Comparison of ENCODE assay signal across 9 cellular contexts in the genomic region with DNA sequence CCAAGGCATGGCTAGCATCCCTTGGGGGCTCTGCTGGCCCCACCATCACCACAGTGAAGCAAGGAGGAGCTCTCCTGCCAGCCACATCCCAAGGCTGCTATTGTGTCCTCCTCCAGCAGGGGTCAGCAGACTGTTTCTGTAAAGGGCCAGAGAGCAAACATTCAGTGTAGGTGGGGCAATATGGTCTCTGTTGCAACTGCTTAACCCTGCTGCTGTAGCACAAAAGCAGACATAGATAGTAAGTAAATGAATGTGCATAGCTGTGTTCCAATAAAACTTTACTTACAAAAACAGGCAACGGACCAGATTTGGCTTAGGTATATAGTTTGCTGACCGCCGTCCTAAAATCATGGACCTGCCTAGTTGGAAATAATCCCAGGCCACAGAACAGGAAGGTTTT. TPM values are rescaled to one million over a fixed set of nuclear protein-coding genes. Genes with fewer than 3 reads are reported as not detected.
A peak's percentile ranks its signal among the peaks of the same experiment; 100 is the strongest.
DNase-seq lines count a peak whose midpoint lies in the region; ATAC-seq, FAIRE-seq and TF ChIP-seq lines count a peak whose summit lies in the region.
"Had no signal": no experiment of that assay in that cellular context is flagged by ENCODE, and none has a peak within 500 bp of the region (broad histone marks: within the 10 kb centered on the region; RNA-seq: fewer than 3 reads in every experiment).

No MANE protein-coding gene starts in this region.

- FAIRE-seq in astrocyte (lab: Jason Lieb, UNC): peak; percentile 84

- no peaks in the 10 kb centered on the region for H3K79me2 ChIP-seq in DND-41 (ENCODE audit: insufficient read depth, low read length)
- H3K79me2 ChIP-seq in astrocyte (ENCODE audit: insufficient read depth, low read length): no peaks in the 10 kb centered on the region

- H3K4me1 ChIP-seq in DND-41 (ENCODE audit: insufficient read depth, low read length): no peaks in the 10 kb centered on the region
- H3K4me1 ChIP-seq in astrocyte (ENCODE audit: insufficient read depth, low read length): no peaks in the 10 kb centered on the region

- peak; percentile 79 for DNase-seq in DND-41
- peak; percentile 36 for DNase-seq in HFF-Myc (ENCODE audit: extremely low read depth, low read depth)
- peak; percentile 57 to 65 for DNase-seq in NCI-H1930 (lab: John Stamatoyannopoulos, UW)
- DNase-seq in T-helper 2 cell treated with Interferon-gamma antibody and Interleukin-4, amounts not matched to agents 5 μg/mL and 100 μg/mL, for 36 hours (ENCODE audit: low spot score): peak; percentile 49
- DNase-seq in astrocyte (ENCODE audit: low read depth): peak; percentile 50
- DNase-seq in iPS-NIHi7 (ENCODE audit: extremely low spot score): peak; percentile 73
- DNase-seq in stimulated activated CD4-positive, alpha-beta T cell treated with anti-CD3 and anti-CD28 coated beads, Interleukin-15, amount 100 ng/mL, for 1 hour (ENCODE audit: low read depth in 1 of 2, low spot score in 1 of 2): peak; percentile 38 to 56

- no peak overlapping the region for H3K4me3 Mint-ChIP-seq in T-helper 2 cell treated with Interferon-gamma antibody and Interleukin-4, amounts not matched to agents 5 μg/mL and 100 μg/mL, for 36 hours
- no peak overlapping the region for H3K4me3 Mint-ChIP-seq in astrocyte (ENCODE audit: unreplicated experiment)
- H3K4me3 Mint-ChIP-seq: dendritic cell treated with granulocyte-macrophage colony-stimulating factor and Interleukin-4, amounts not matched to agents 40 ng/mL and 50 ng/mL, for 4 days had no signal

- H3K4me2 ChIP-seq in DND-41 (ENCODE audit: insufficient read depth, low read length): no peak overlapping the region
- H3K4me2 ChIP-seq in astrocyte (ENCODE audit: low read length): no peak overlapping the region

- TF ChIP-seq CTCF in DND-41 (IDR thresholded peaks at IDR 0.05; ENCODE audit: borderline replicate concordance, extremely low read depth, low read length, poor library complexity, severe bottlenecking): peak; percentile 95
- TF ChIP-seq CTCF in HFF-Myc (IDR thresholded peaks at IDR 0.05; ENCODE audit: low read depth, low read length, missing control alignments): peak; percentile 97
- TF ChIP-seq CTCF in astrocyte (IDR thresholded peaks at IDR 0.05; ENCODE audit: insufficient read depth, low read depth, low read length): peak; percentile 93

- no peak overlapping the region for H3K27ac Mint-ChIP-seq in T-helper 2 cell treated with Interferon-gamma antibody and Interleukin-4, amounts not matched to agents 5 μg/mL and 100 μg/mL, for 36 hours
- no peak overlapping the region for H3K27ac Mint-ChIP-seq in astrocyte (ENCODE audit: unreplicated experiment)
- H3K27ac Mint-ChIP-seq: dendritic cell treated with granulocyte-macrophage colony-stimulating factor and Interleukin-4, amounts not matched to agents 40 ng/mL and 50 ng/mL, for 4 days had no signal

- H3K9ac ChIP-seq in DND-41 (ENCODE audit: low read depth, low read length): no peak overlapping the region
- H3K9ac ChIP-seq in astrocyte (ENCODE audit: low read length): no peak overlapping the region

- H3K9me3 ChIP-seq in DND-41 (ENCODE audit: insufficient read depth, low read length, severe bottlenecking): no peaks in the 10 kb centered on the region
- no peaks in the 10 kb centered on the region for H3K9me3 ChIP-seq in astrocyte (ENCODE audit: insufficient read depth, low read depth, low read length)

- H3K27me3 Mint-ChIP-seq in T-helper 2 cell treated with Interferon-gamma antibody and Interleukin-4, amounts not matched to agents 5 μg/mL and 100 μg/mL, for 36 hours (ENCODE audit: low read depth): peaks cover 41% of the 10 kb centered on the region
- peaks cover 75% of the 10 kb centered on the region for H3K27me3 Mint-ChIP-seq in astrocyte (ENCODE audit: low read depth, unreplicated experiment)

- H2AFZ ChIP-seq in DND-41 (ENCODE audit: low read depth, low read length) (no peak overlapping the region), astrocyte (ENCODE audit: low read depth, low read length) (no peak overlapping the region)

- H3K36me3 Mint-ChIP-seq in T-helper 2 cell treated with Interferon-gamma antibody and Interleukin-4, amounts not matched to agents 5 μg/mL and 100 μg/mL, for 36 hours (ENCODE audit: low read depth): no peaks in the 10 kb centered on the region
- H3K36me3 Mint-ChIP-seq in astrocyte (ENCODE audit: low read depth, unreplicated experiment): no peaks in the 10 kb centered on the region

- no peak overlapping the region for H3K4me3 ChIP-seq in DND-41 (ENCODE audit: low read depth in 1 of 2, low read length in 2 of 2)
- H3K4me3 ChIP-seq in HFF-Myc (replicated peaks; ENCODE audit: low read depth, low read length): no peak overlapping the region
- no peak overlapping the region for H3K4me3 ChIP-seq in astrocyte (ENCODE audit: insufficient read depth, low read depth, low read length)

- H3K36me3 ChIP-seq in DND-41 (ENCODE audit: insufficient read depth, low read length) (no peaks in the 10 kb centered on the region), astrocyte (ENCODE audit: insufficient read depth, low read length) (no peaks in the 10 kb centered on the region)

- no peaks in the 10 kb centered on the region for H3K9me3 Mint-ChIP-seq in T-helper 2 cell treated with Interferon-gamma antibody and Interleukin-4, amounts not matched to agents 5 μg/mL and 100 μg/mL, for 36 hours
- H3K9me3 Mint-ChIP-seq in astrocyte (ENCODE audit: unreplicated experiment): peaks cover 6% of the 10 kb centered on the region

- no peak overlapping the region for H3K27ac ChIP-seq in DND-41 (ENCODE audit: low read length)
- H3K27ac ChIP-seq in astrocyte (ENCODE audit: low read depth, low read length): no peak overlapping the region

- H3K4me1 Mint-ChIP-seq in T-helper 2 cell treated with Interferon-gamma antibody and Interleukin-4, amounts not matched to agents 5 μg/mL and 100 μg/mL, for 36 hours (ENCODE audit: low read depth): peaks cover 2% of the 10 kb centered on the region
- peaks cover 3% of the 10 kb centered on the region for H3K4me1 Mint-ChIP-seq in astrocyte (ENCODE audit: low read depth, unreplicated experiment)

- H4K20me1 ChIP-seq in DND-41 (ENCODE audit: insufficient read depth, low read length): peaks cover 13% of the 10 kb centered on the region
- no peaks in the 10 kb centered on the region for H4K20me1 ChIP-seq in astrocyte (ENCODE audit: insufficient read depth, low read length)

- H3K27me3 ChIP-seq in DND-41 (ENCODE audit: insufficient read depth, low read length, poor library complexity): peaks cover 56% of the 10 kb centered on the region
- peaks cover 65% of the 10 kb centered on the region for H3K27me3 ChIP-seq in astrocyte (ENCODE audit: insufficient read depth, low read length)

- ATAC-seq in DND-41 (ENCODE audit: insufficient read depth, low read depth) (peak; percentile 88), GM19467 (IDR thresholded peaks at IDR 0.05; ENCODE audit: unreplicated experiment) (no peak)

RNA-seq across cellular contexts. Expression of a gene that starts 36.4 kb away (rescaled TPM):
- 1.0 and 1.4 TPM in 2 replicates for total RNA-seq in astrocyte
